Comparison of ENCODE assay signal across 16 cellular contexts in genomic region chr6:135830971-135831370, GRCh38. TPM values are rescaled to one million over a fixed set of nuclear protein-coding genes. Genes with fewer than 3 reads are reported as not detected.
DNase-seq lines count a peak whose midpoint lies in the region; ATAC-seq and TF ChIP-seq lines count a peak whose summit lies in the region.
"Had no signal": no experiment of that assay in that cellular context is flagged by ENCODE, and none has a peak within 500 bp of the region (broad histone marks: within the 10 kb centered on the region; RNA-seq: fewer than 3 reads in every experiment).

No MANE protein-coding gene starts in this region.

- no peak overlapping the region; the same call in 1 of the 2 replicates for H3K4ac ChIP-seq in IMR-90 (ENCODE audit: low read depth, low read length)

- H4K5ac ChIP-seq in IMR-90 (ENCODE audit: low read depth, low read length): no peak overlapping the region

- H3K56ac ChIP-seq in IMR-90 (ENCODE audit: extremely low read depth, insufficient read depth, low read length): no peak overlapping the region

- no peak overlapping the region for H2AK5ac ChIP-seq in IMR-90 (ENCODE audit: low read depth, low read length)

- CTCF ChIA-PET in IMR-90 (lab: Yijun Ruan, JAX): no interaction called here

- H3K79me2 ChIP-seq in smooth muscle cell (ENCODE audit: low read depth): no peaks in the 10 kb centered on the region

- H3K9me3 ChIP-seq in IMR-90 (ENCODE audit: control insufficient read depth, insufficient read depth, low read length) (no peaks in the 10 kb centered on the region), smooth muscle cell (replicated peaks; ENCODE audit: low read depth) (no peaks in the 10 kb centered on the region), esophagus squamous epithelium (no peaks in the 10 kb centered on the region)

- H3K4me1 ChIP-seq in IMR-90 (ENCODE audit: control insufficient read depth, insufficient read depth, low read length): peaks cover 6% of the 10 kb centered on the region
- H3K4me1 ChIP-seq in smooth muscle cell (ENCODE audit: low read depth): no peaks in the 10 kb centered on the region
- H3K4me1 ChIP-seq in esophagus squamous epithelium: no peaks in the 10 kb centered on the region

- H3K9ac ChIP-seq in IMR-90 (ENCODE audit: low read depth, low read length) (no peak overlapping the region), smooth muscle cell (ENCODE audit: low read depth) (no peak overlapping the region)

- intact Hi-C loops in IMR-90 (cut with micrococcal nuclease) (no loop called here), esophagus squamous epithelium (cut with DNase I) (no loop called here)

- H2BK20ac ChIP-seq in IMR-90 (ENCODE audit: low read depth, low read length): 0 out of 2 replicates have a peak overlapping the region, but pooled peaks have one; percentile 8

- dilution Hi-C loops in IMR-90 (cut with HindIII; ENCODE audit: low sequenced_read_pairs, unreplicated experiment): no loop called here

- no peaks in the 10 kb centered on the region for H3K79me1 ChIP-seq in IMR-90 (ENCODE audit: low read depth in 1 of 2, low read length in 2 of 2)

- H2AK9ac ChIP-seq in IMR-90 (replicated peaks; ENCODE audit: low read depth, low read length, poor library complexity): no peak overlapping the region

- in situ Hi-C loops in IMR-90 (cut with MboI; ENCODE audit: low sequenced_read_pairs): loop anchor here (10.0 kb wide), 1 partner anchor 286 kb away; no protein-coding TSS in a partner anchor

- no peak overlapping the region for H4K91ac ChIP-seq in IMR-90 (ENCODE audit: insufficient read depth, low read depth, low read length)

- H3K27me3 ChIP-seq in IMR-90 (ENCODE audit: control insufficient read depth, insufficient read depth, low read length) (no peaks in the 10 kb centered on the region), smooth muscle cell (ENCODE audit: low read depth) (no peaks in the 10 kb centered on the region), esophagus squamous epithelium (no peaks in the 10 kb centered on the region)

- H3K36me3 ChIP-seq in IMR-90 (ENCODE audit: control insufficient read depth, insufficient read depth, low read length) (no peaks in the 10 kb centered on the region), smooth muscle cell (ENCODE audit: low read depth) (no peaks in the 10 kb centered on the region), esophagus squamous epithelium (no peaks in the 10 kb centered on the region)

- H2BK15ac ChIP-seq in IMR-90 (ENCODE audit: low read depth, low read length): no peak overlapping the region

- no peak overlapping the region for H3K14ac ChIP-seq in IMR-90 (replicated peaks; ENCODE audit: low read depth, low read length)

- no TSS peak for BruUV-seq in IMR-90 (replicated peaks; lab: Mats Ljungman, UMichigan)

- WGBS in IMR-90 (ENCODE audit: extremely low coverage in 2 of 2, insufficient read length in 1 of 2), 2 experiments: no CpG with 5 or more reads among the region's 3 CpGs
- 38% methylated on average over 3 of the region's 3 CpGs for WGBS in smooth muscle cell (ENCODE audit: low lambda C conversion rate)
- 64 to 71% methylated on average over 3 of the region's 3 CpGs for WGBS in esophagus squamous epithelium, 2 donors

- H4K20me1 ChIP-seq in IMR-90 (ENCODE audit: insufficient read depth, low read length) (no peaks in the 10 kb centered on the region), smooth muscle cell (ENCODE audit: low read depth) (no peaks in the 10 kb centered on the region)

- TF ChIP-seq POLR2A in IMR-90 (IDR thresholded peaks at IDR 0.05; ENCODE audit: low read depth, low read length): no peak
- no peak for TF ChIP-seq POLR2A in esophagus squamous epithelium (IDR thresholded peaks at IDR 0.05)

- H3K4me2 ChIP-seq in IMR-90 (ENCODE audit: low read depth, low read length) (peak overlapping the region; percentile 39; the same call in 1 of the 2 replicates), smooth muscle cell (peak overlapping the region; percentile 58)

- peak overlapping the region; percentile 17 for H2BK5ac ChIP-seq in IMR-90 (ENCODE audit: low read depth, low read length, poor library complexity, severe bottlenecking)

- ATAC-seq in IMR-90 (ENCODE audit: low read depth) (peak; percentile 47), left lobe of liver (peak; percentile 75), GM21717 (IDR thresholded peaks at IDR 0.05; ENCODE audit: unreplicated experiment) (no peak), HG03342 (IDR thresholded peaks at IDR 0.05; ENCODE audit: unreplicated experiment) (no peak)

- H2AFZ ChIP-seq in IMR-90 (replicated peaks; ENCODE audit: low read length, poor library complexity) (no peak overlapping the region), smooth muscle cell (ENCODE audit: low read depth) (no peak overlapping the region)

- peak overlapping the region in 1 of 2 experiments; percentile 4; a peak in 2 of 4 replicates for H4K8ac ChIP-seq in IMR-90 (ENCODE audit: low read depth in 2 of 2, low read length in 2 of 2)

- no peak overlapping the region for H2BK120ac ChIP-seq in IMR-90 (ENCODE audit: low read depth, low read length)

- H3F3A ChIP-seq in smooth muscle cell (ENCODE audit: low read depth): peaks cover 4% of the 10 kb centered on the region

- H3K9me1 ChIP-seq in IMR-90 (ENCODE audit: insufficient read depth, low read length): 0 out of 2 replicates have a peak, but pooled peaks cover 3% of the 10 kb centered on the region

- POLR2A ChIA-PET in IMR-90 (lab: Charles Lee; ENCODE audit: unreplicated experiment): no interaction called here

- H3K4me3 ChIP-seq in IMR-90 (ENCODE audit: insufficient read depth, low read depth, low read length) (no peak overlapping the region), smooth muscle cell (no peak overlapping the region), esophagus squamous epithelium (no peak overlapping the region)

- no peak overlapping the region for H3K23ac ChIP-seq in IMR-90 (ENCODE audit: low read depth, low read length)

- no peak for TF ChIP-seq CTCF in IMR-90 (conservative IDR thresholded peaks at IDR 0.05; ENCODE audit: low read depth, low read length)
- no peak for TF ChIP-seq CTCF in smooth muscle cell (IDR thresholded peaks at IDR 0.05; ENCODE audit: borderline replicate concordance, insufficient read depth, poor library complexity, severe bottlenecking)
- TF ChIP-seq CTCF in esophagus squamous epithelium (IDR thresholded peaks at IDR 0.05): no peak

- H3K27ac ChIP-seq in IMR-90 (ENCODE audit: insufficient read depth, low read length) (no peak overlapping the region), caudate nucleus (ENCODE audit: low read depth, low read length) (peak overlapping the region; percentile 56), smooth muscle cell (ENCODE audit: low read depth) (peak overlapping the region; percentile 70), esophagus squamous epithelium (no peak overlapping the region)

- no peak for TF ChIP-seq RAD21 in IMR-90 (IDR thresholded peaks at IDR 0.05; ENCODE audit: low read length)

- no peak for DNase-seq in IMR-90
- no peak for DNase-seq in caudate nucleus (lab: John Stamatoyannopoulos, UW)
- DNase-seq in left lobe of liver (ENCODE audit: low spot score): no peak
- DNase-seq in smooth muscle cell (lab: John Stamatoyannopoulos, UW; ENCODE audit: unreplicated experiment): no peak
- no peak for DNase-seq in esophagus squamous epithelium (lab: John Stamatoyannopoulos, UW)
- DNase-seq: ACHN, COR-L47, H7, Kasumi-1, NCI-H1105, NCI-H1694, NCI-H510A treated with DMSO at 0.1 percent for 48 hours, NCI-H82 had no signal

- H3K18ac ChIP-seq in IMR-90 (ENCODE audit: low read depth, low read length): peak overlapping the region; percentile 42; the same call in 1 of the 2 replicates

TF ChIP-seq in IMR-90, 13 proteins besides CTCF, POLR2A, EP300 and RAD21:
- TF ChIP-seq CEBPB (IDR thresholded peaks at IDR 0.05; ENCODE audit: low read depth, low read length) (no peak), MXI1 (IDR thresholded peaks at IDR 0.05; ENCODE audit: borderline replicate concordance, low read depth, low read length) (no peak), BHLHE40 (IDR thresholded peaks at IDR 0.05; ENCODE audit: low read depth, low read length) (no peak), RCOR1 (IDR thresholded peaks at IDR 0.05; ENCODE audit: insufficient replicate concordance, low read length) (no peak), SMC3 (IDR thresholded peaks at IDR 0.05; ENCODE audit: low read depth, low read length) (no peak), ELK1 (IDR thresholded peaks at IDR 0.05; ENCODE audit: borderline replicate concordance, low read depth, low read length) (no peak), RFX5 (IDR thresholded peaks at IDR 0.05; ENCODE audit: low read depth, low read length) (no peak), MAZ (IDR thresholded peaks at IDR 0.05; ENCODE audit: borderline replicate concordance, low read depth, low read length) (no peak), FOS (IDR thresholded peaks at IDR 0.05; ENCODE audit: low read depth, low read length) (no peak), NFE2L2 (IDR thresholded peaks at IDR 0.05; ENCODE audit: low read depth, low read length) (no peak), MAFK (IDR thresholded peaks at IDR 0.05; ENCODE audit: low read depth, low read length) (no peak), CHD1 (IDR thresholded peaks at IDR 0.05; ENCODE audit: low read depth, low read length) (no peak), USF2 (IDR thresholded peaks at IDR 0.05; ENCODE audit: low read depth, low read length) (no peak)

RNA-seq across cellular contexts. Expression of gene PDE7B, which starts 20.5 kb away (rescaled TPM):
- total RNA-seq in IMR-90 (2012; rRNA removed): 12.4 and 15.6 TPM in 2 replicates
- 7.8 and 8.1 TPM in 2 replicates for polyA plus RNA-seq in IMR-90 (2012; rRNA removed)
- polyA plus RNA-seq in IMR-90 (2012; cell fraction: cytosol; rRNA removed): 3.7 and 4.7 TPM in 2 replicates
- polyA plus RNA-seq in IMR-90 (2012; cell fraction: nucleus; rRNA removed; ENCODE audit: low replicate concordance): 5.4 and 11.0 TPM in 2 replicates
- 3.4 TPM for total RNA-seq in left lobe of liver
- 36.9 and 37.7 TPM in 2 replicates for total RNA-seq in smooth muscle cell
- polyA plus RNA-seq in smooth muscle cell: 19.1 and 23.5 TPM in 2 replicates
- total RNA-seq in esophagus squamous epithelium: 1 to 10 TPM in 1 of 4 donors, under 1 TPM in 3; 0.08 to 6.1 (median 0.47) TPM
- total RNA-seq: H7, HT-29 had no signal

Comparison
In these comparisons a context has a peak if more than half of its experiments do, and no peak if none do; other contexts are left out.
1. ATAC-seq: peak in IMR-90 (single experiment) and left lobe of liver (single experiment); none in GM21717 (single experiment) and HG03342 (single experiment).
2. H3K27ac ChIP-seq: peak in caudate nucleus (single experiment) and smooth muscle cell (single experiment); none in IMR-90 (single experiment) and esophagus squamous epithelium (0 of 4).